12 cellular contexts compared by ENCODE assay signal in the genomic region with DNA sequence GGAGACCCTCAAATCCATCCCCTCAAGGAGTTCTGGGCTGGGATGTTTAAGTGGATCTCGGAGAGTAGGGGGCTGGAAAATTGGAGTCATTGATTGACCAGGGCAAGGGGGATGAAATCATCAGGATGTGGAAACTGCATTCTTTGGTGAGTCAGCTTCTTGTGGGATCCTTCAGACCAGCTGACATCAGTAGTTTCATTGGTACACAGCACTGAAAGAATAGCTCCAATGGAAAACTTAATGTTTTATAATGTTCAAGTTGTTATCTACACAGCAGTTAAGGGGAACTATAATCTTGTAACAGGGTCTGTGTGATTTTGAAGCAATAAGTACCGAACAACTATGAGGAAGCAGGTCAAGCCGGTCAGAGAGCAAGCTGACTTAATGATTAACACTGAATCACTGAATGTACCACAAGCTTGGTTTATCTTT.
A peak's percentile ranks its signal among the peaks of the same experiment; 100 is the strongest.
DNase-seq lines count a peak whose midpoint lies in the region; ATAC-seq and TF ChIP-seq lines count a peak whose summit lies in the region.
"Had no signal": no experiment of that assay in that cellular context is flagged by ENCODE, and none has a peak within 500 bp of the region (broad histone marks: within the 10 kb centered on the region; RNA-seq: fewer than 3 reads in every experiment).

No MANE protein-coding gene starts in this region.

- H3K36me3 ChIP-seq in RWPE2 (ENCODE audit: low read depth) = no peaks in the 10 kb centered on the region
- H3K36me3 ChIP-seq in skeletal muscle satellite cell (ENCODE audit: insufficient read depth, low read length) = no peaks in the 10 kb centered on the region
- H3K36me3 ChIP-seq: esophagus squamous epithelium had no signal

- no peak for DNase-seq in activated CD8-positive, alpha-beta memory T cell treated with anti-CD3 and anti-CD28 coated beads, Interleukin-2, amount 10 ng/mL, durations not matched to agents 7 days and 5 days
- DNase-seq in activated CD8-positive, alpha-beta memory T cell treated with anti-CD3 and anti-CD28 coated beads, Interleukin-2, amount 50 U/mL, for 4 hours = no peak
- no peak for DNase-seq in RWPE2 (ENCODE audit: low spot score)
- peak; percentile 69 for DNase-seq in fibroblast of gingiva (ENCODE audit: low read depth)
- no peak for DNase-seq in NCI-H526 (lab: John Stamatoyannopoulos, UW)
- no peak for DNase-seq in COLO668 (lab: John Stamatoyannopoulos, UW; ENCODE audit: unreplicated experiment)
- DNase-seq in cardiac septum (ENCODE audit: low spot score) = no peak
- DNase-seq: esophagus squamous epithelium; KBM-7; NK-92 treated with Interleukin-12 subunit alpha and Interleukin-12 subunit beta, amount 100 ng/mL, for 24 hours had no signal

- no peak for TF ChIP-seq CTCF in RWPE2 (IDR thresholded peaks at IDR 0.05; ENCODE audit: poor library complexity, severe bottlenecking)

- peak overlapping the region; percentile 23 for H3K9ac ChIP-seq in skeletal muscle satellite cell (ENCODE audit: low read depth, low read length)

- H3K27me3 ChIP-seq in RWPE2 (ENCODE audit: insufficient read depth, poor library complexity, severe bottlenecking) (no peaks in the 10 kb centered on the region), skeletal muscle satellite cell (ENCODE audit: control insufficient read depth, insufficient read depth, low read length) (no peaks in the 10 kb centered on the region)
- H3K27me3 ChIP-seq: esophagus squamous epithelium had no signal

- ATAC-seq in activated CD8-positive, alpha-beta memory T cell treated with anti-CD3 and anti-CD28 coated beads, Interleukin-2, amount 10 ng/mL, durations not matched to agents 7 days and 5 days = no peak
- ATAC-seq in RWPE2 (ENCODE audit: low read depth) = peak; percentile 66; the same call in 2 of the 3 replicates

- peak overlapping the region; percentile 38 for H3K27ac ChIP-seq in RWPE2 (ENCODE audit: poor library complexity, severe bottlenecking)
- H3K27ac ChIP-seq: esophagus squamous epithelium had no signal

- no peaks in the 10 kb centered on the region for H3K27me3 Mint-ChIP-seq in activated CD8-positive, alpha-beta memory T cell treated with anti-CD3 and anti-CD28 coated beads, Interleukin-2, amount 10 ng/mL, durations not matched to agents 7 days and 5 days
- H3K27me3 Mint-ChIP-seq: activated naive CD8-positive, alpha-beta T cell had no signal

- H3K4me1 ChIP-seq in RWPE2 (ENCODE audit: insufficient read depth, poor library complexity, severe bottlenecking) (peaks cover 3% of the 10 kb centered on the region), skeletal muscle satellite cell (ENCODE audit: control insufficient read depth, insufficient read depth, low read length) (peaks cover 9% of the 10 kb centered on the region)
- H3K4me1 ChIP-seq: esophagus squamous epithelium had no signal

- H3K4me3 Mint-ChIP-seq in activated CD8-positive, alpha-beta memory T cell treated with anti-CD3 and anti-CD28 coated beads, Interleukin-2, amount 10 ng/mL, durations not matched to agents 7 days and 5 days = no peak overlapping the region
- H3K4me3 Mint-ChIP-seq: activated naive CD8-positive, alpha-beta T cell had no signal

- peaks cover 12% of the 10 kb centered on the region for H3K36me3 Mint-ChIP-seq in activated CD8-positive, alpha-beta memory T cell treated with anti-CD3 and anti-CD28 coated beads, Interleukin-2, amount 10 ng/mL, durations not matched to agents 7 days and 5 days

- H3K9me3 ChIP-seq in RWPE2 (ENCODE audit: severe bottlenecking) (no peaks in the 10 kb centered on the region), skeletal muscle satellite cell (replicated peaks; ENCODE audit: low read length) (no peaks in the 10 kb centered on the region)
- H3K9me3 ChIP-seq: esophagus squamous epithelium had no signal

- no peaks in the 10 kb centered on the region for H3K9me3 Mint-ChIP-seq in activated CD8-positive, alpha-beta memory T cell treated with anti-CD3 and anti-CD28 coated beads, Interleukin-2, amount 10 ng/mL, durations not matched to agents 7 days and 5 days (ENCODE audit: low read depth)

- CTCF ChIA-PET in activated CD8-positive, alpha-beta memory T cell treated with anti-CD3 and anti-CD28 coated beads, Interleukin-2, amount 10 ng/mL, durations not matched to agents 7 days and 5 days (lab: Charles Lee) = no interaction called here

- intact Hi-C loops in cardiac septum (cut with DNase I) = no loop called here

- H3K4me2 ChIP-seq in skeletal muscle satellite cell (ENCODE audit: low read length) = peak overlapping the region; percentile 41

- H3K27ac Mint-ChIP-seq in activated CD8-positive, alpha-beta memory T cell treated with anti-CD3 and anti-CD28 coated beads, Interleukin-2, amount 10 ng/mL, durations not matched to agents 7 days and 5 days = peak overlapping the region; percentile 32
- H3K27ac Mint-ChIP-seq: activated naive CD8-positive, alpha-beta T cell had no signal

- H3K4me3 ChIP-seq in RWPE2 (ENCODE audit: severe bottlenecking) (no peak overlapping the region), skeletal muscle satellite cell (ENCODE audit: low read length) (peak overlapping the region; percentile 46)
- H3K4me3 ChIP-seq: esophagus squamous epithelium had no signal

- H3K4me1 Mint-ChIP-seq in activated CD8-positive, alpha-beta memory T cell treated with anti-CD3 and anti-CD28 coated beads, Interleukin-2, amount 10 ng/mL, durations not matched to agents 7 days and 5 days = peaks cover 6% of the 10 kb centered on the region
